Comparison of ENCODE assay signal across 8 cellular contexts in the genomic region with DNA sequence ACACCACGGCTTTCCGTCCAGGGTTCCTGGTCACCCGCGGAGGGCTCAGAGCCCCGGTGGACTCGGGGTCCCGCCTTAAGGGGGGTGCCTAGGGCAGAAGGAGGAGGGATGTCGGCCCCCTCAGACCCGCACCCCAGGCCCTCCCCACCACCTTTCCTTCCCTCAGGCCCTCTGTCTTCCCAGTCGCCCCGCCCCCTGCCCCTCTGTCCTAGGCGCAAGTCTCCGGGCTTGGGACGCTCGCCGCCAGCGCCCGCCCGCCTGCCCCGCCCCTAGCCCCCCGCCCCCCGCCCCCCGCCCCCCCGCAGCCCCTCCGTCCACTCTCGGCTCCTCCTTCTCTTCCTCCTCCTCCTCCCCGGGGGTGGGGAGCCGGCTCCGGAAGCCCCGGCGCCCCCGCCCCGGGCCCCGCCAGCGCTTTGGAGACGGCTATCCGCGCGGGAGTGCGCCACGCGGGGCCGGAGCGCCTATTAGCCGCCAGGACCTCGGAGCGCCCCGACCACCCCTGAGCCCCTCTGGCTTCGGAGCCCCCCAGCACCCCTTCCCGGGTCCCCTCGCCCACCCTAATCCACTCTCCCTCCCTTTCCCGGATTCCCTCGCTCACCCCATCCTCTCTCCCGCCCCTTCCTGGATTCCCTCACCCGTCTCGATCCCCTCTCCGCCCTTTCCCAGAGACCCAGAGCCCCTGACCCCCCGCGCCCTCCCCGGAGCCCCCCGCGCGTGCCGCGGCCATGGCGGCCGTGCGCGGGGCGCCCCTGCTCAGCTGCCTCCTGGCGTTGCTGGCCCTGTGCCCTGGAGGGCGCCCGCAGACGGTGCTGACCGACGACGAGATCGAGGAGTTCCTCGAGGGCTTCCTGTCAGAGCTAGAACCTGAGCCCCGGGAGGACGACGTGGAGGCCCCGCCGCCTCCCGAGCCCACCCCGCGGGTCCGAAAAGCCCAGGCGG. TPM values are rescaled to one million over a fixed set of nuclear protein-coding genes. Genes with fewer than 3 reads are reported as not detected.
DNase-seq lines count a peak whose midpoint lies in the region; ATAC-seq and TF ChIP-seq lines count a peak whose summit lies in the region.

AEBP1 (plus strand) TSS at position 405 of the 939 bp plus-strand sequence; CDS start at position 726, 321 bp downstream.

- H3K27ac ChIP-seq in foreskin keratinocyte, result peak within 1 kb of the TSS; percentile 12

- no peak within 1 kb of the TSS for H2AFZ ChIP-seq in neuron (ENCODE audit: low read depth, low read length)

- H3K4me3 Mint-ChIP-seq in activated CD8-positive, alpha-beta T cell treated with anti-CD3 and anti-CD28 coated beads, Interleukin-2, amount 10 ng/mL, durations not matched to agents 7 days and 5 days, result peak within 1 kb of the TSS; percentile 72

- no peaks in the 10 kb centered on the region for H3K27me3 ChIP-seq in foreskin keratinocyte
- H3K27me3 ChIP-seq in neuron (ENCODE audit: insufficient read depth, low read length), result peaks cover 4% of the 10 kb centered on the region

- CTCF ChIA-PET in activated CD8-positive, alpha-beta T cell treated with anti-CD3 and anti-CD28 coated beads, Interleukin-2, amount 10 ng/mL, durations not matched to agents 7 days and 5 days (lab: Charles Lee), result interaction anchor here (1.0 kb wide), 3 partner anchors 16 to 32 kb away, joined by 3 to 4 read pairs (median 3); partner anchors contain the start of gene POLD2

- H3K9me3 ChIP-seq in neuron (ENCODE audit: low read length), result no peaks in the 10 kb centered on the region

- H3K27ac Mint-ChIP-seq in activated CD8-positive, alpha-beta T cell treated with anti-CD3 and anti-CD28 coated beads, Interleukin-2, amount 10 ng/mL, durations not matched to agents 7 days and 5 days, result peak within 1 kb of the TSS; percentile 64

- H3K4me1 ChIP-seq in foreskin keratinocyte, result peaks cover 8% of the 10 kb centered on the region
- H3K4me1 ChIP-seq in neuron (ENCODE audit: insufficient read depth, low read length), result peaks cover 14% of the 10 kb centered on the region

- peak; percentile 77 for ATAC-seq in activated CD8-positive, alpha-beta T cell treated with anti-CD3 and anti-CD28 coated beads, Interleukin-2, amount 10 ng/mL, durations not matched to agents 7 days and 5 days
- no peak for ATAC-seq in foreskin keratinocyte

- H3K27me3 Mint-ChIP-seq in activated CD8-positive, alpha-beta T cell treated with anti-CD3 and anti-CD28 coated beads, Interleukin-2, amount 10 ng/mL, durations not matched to agents 7 days and 5 days (ENCODE audit: low read depth), result peaks cover 16% of the 10 kb centered on the region

- H3K9me3 Mint-ChIP-seq in activated CD8-positive, alpha-beta T cell treated with anti-CD3 and anti-CD28 coated beads, Interleukin-2, amount 10 ng/mL, durations not matched to agents 7 days and 5 days (ENCODE audit: insufficient read depth), result no peaks in the 10 kb centered on the region

- peak within 1 kb of the TSS; percentile 21 for H3K4me3 ChIP-seq in neuron (ENCODE audit: low read length)

- POLR2A ChIA-PET in activated CD8-positive, alpha-beta T cell treated with anti-CD3 and anti-CD28 coated beads, Interleukin-2, amount 10 ng/mL, durations not matched to agents 7 days and 5 days (lab: Charles Lee), result interaction anchor here (0.6 to 1.0 kb wide), 2 partner anchors 11 to 199 kb away, joined by 3 to 4 read pairs; no protein-coding TSS in a partner anchor

- no peak for TF ChIP-seq CTCF in foreskin keratinocyte (conservative IDR thresholded peaks at IDR 0.05)

- H3K36me3 ChIP-seq in neuron (ENCODE audit: insufficient read depth, low read length), result no peaks in the 10 kb centered on the region

- peaks cover 11% of the 10 kb centered on the region for H3K4me1 Mint-ChIP-seq in activated CD8-positive, alpha-beta T cell treated with anti-CD3 and anti-CD28 coated beads, Interleukin-2, amount 10 ng/mL, durations not matched to agents 7 days and 5 days (ENCODE audit: low read depth)

- peak; percentile 26 for DNase-seq in NCI-H2227 (lab: John Stamatoyannopoulos, UW; ENCODE audit: unreplicated experiment)
- DNase-seq in NCI-H2227 treated with DMSO at 0.1 percent for 48 hours (lab: John Stamatoyannopoulos, UW), result no peak
- DNase-seq in activated CD8-positive, alpha-beta T cell treated with anti-CD3 and anti-CD28 coated beads, Interleukin-2, amount 10 ng/mL, durations not matched to agents 7 days and 5 days, result peak; percentile 49
- no peak for DNase-seq in foreskin keratinocyte
- no peak for DNase-seq in NCI-H226
- no peak for DNase-seq in RKO (ENCODE audit: low spot score)
- no peak for DNase-seq in occipital lobe (lab: John Stamatoyannopoulos, UW)

- no peaks in the 10 kb centered on the region for H3K36me3 Mint-ChIP-seq in activated CD8-positive, alpha-beta T cell treated with anti-CD3 and anti-CD28 coated beads, Interleukin-2, amount 10 ng/mL, durations not matched to agents 7 days and 5 days (ENCODE audit: low read depth)

RNA-seq across cellular contexts. Expression of gene AEBP1, which starts in this region (rescaled TPM):
- total RNA-seq in activated CD8-positive, alpha-beta T cell treated with anti-CD3 and anti-CD28 coated beads, Interleukin-2, amount 10 ng/mL, durations not matched to agents 7 days and 5 days, result 10 to 100 TPM; 13.0 to 15.7 TPM
- total RNA-seq in foreskin keratinocyte (7.3 and 11.6 TPM in 2 replicates), occipital lobe (3.4 TPM)
- polyA plus RNA-seq in foreskin keratinocyte, result 7.9 and 15.5 TPM in 2 replicates

Comparison
In these comparisons a context has a peak if more than half of its experiments do, and no peak if none do; other contexts are left out.
1. DNase-seq: peak in NCI-H2227 (single experiment) and activated CD8-positive, alpha-beta T cell treated with anti-CD3 and anti-CD28 coated beads, Interleukin-2, amount 10 ng/mL, durations not matched to agents 7 days and 5 days (single experiment); none in NCI-H2227 treated with DMSO at 0.1 percent for 48 hours (single experiment), foreskin keratinocyte (0 of 2), NCI-H226 (single experiment), RKO (single experiment) and occipital lobe (single experiment).